1 cellular context compared by ENCODE assay signal in the genomic region with DNA sequence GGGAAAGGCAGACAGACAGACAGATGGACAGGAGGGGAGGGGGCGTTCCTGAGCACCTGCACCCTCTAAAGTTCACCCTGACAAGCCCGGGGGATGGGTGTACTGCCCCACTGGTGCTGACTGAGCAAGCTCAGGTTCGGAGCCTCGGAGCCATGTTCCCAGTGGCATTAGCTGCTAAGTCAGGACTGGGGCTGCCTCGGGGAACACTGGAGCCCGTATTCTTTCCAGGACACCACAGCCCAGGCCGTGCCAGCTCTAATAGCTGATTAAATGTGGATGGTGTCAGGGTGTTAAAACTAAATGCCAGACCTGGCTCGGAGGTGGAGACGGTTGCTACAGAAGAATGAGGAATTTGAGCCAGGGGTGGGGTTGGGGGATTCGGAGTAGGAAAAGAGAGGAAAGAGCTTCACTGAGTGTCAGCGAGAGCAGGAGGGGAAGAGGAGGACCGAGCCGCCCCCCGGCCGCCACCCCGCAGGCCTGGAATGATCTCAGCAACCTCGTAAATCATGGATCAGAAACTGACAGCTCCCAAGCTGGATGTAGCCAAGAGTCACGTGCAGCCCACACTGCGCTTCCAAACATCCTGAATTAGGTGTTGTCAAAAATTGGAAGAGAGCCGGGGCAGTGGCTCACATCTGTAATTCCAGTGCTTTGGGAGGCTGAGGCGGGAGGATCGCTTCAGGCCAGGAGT.
A peak's percentile ranks its signal among the peaks of the same experiment; 100 is the strongest.
TF ChIP-seq lines count a peak whose summit lies in the region.

No MANE protein-coding gene starts in this region.

TF ChIP-seq in K562, 482 proteins besides CTCF, POLR2A, EP300 and RAD21:
- TF ChIP-seq ZNF551 (CRISPR knock-in tag; IDR thresholded peaks at IDR 0.05) = no peak
- TF ChIP-seq TAF1 (IDR thresholded peaks at IDR 0.05; ENCODE audit: control insufficient read depth, extremely low read depth, insufficient read depth, low read length, severe bottlenecking) = no peak
- TF ChIP-seq FOXJ2 (tag; IDR thresholded peaks at IDR 0.05) = no peak
- TF ChIP-seq, protein P1, sequence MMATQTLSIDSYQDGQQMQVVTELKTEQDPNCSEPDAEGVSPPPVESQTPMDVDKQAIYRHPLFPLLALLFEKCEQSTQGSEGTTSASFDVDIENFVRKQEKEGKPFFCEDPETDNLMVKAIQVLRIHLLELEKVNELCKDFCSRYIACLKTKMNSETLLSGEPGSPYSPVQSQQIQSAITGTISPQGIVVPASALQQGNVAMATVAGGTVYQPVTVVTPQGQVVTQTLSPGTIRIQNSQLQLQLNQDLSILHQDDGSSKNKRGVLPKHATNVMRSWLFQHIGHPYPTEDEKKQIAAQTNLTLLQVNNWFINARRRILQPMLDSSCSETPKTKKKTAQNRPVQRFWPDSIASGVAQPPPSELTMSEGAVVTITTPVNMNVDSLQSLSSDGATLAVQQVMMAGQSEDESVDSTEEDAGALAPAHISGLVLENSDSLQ (IDR thresholded peaks at IDR 0.05) = peak; percentile 69
- no peak for TF ChIP-seq RBBP5 (IDR thresholded peaks at IDR 0.05; ENCODE audit: borderline replicate concordance, insufficient read depth, low read length, poor library complexity, severe bottlenecking)
- TF ChIP-seq, protein P2, sequence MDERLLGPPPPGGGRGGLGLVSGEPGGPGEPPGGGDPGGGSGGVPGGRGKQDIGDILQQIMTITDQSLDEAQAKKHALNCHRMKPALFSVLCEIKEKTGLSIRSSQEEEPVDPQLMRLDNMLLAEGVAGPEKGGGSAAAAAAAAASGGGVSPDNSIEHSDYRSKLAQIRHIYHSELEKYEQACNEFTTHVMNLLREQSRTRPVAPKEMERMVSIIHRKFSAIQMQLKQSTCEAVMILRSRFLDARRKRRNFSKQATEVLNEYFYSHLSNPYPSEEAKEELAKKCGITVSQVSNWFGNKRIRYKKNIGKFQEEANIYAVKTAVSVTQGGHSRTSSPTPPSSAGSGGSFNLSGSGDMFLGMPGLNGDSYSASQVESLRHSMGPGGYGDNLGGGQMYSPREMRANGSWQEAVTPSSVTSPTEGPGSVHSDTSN (CRISPR knock-in tag; IDR thresholded peaks at IDR 0.05; ENCODE audit: low read depth) = no peak
- TF ChIP-seq, protein P2 (tag; conservative IDR thresholded peaks at IDR 0.05; ENCODE audit: low read depth) = peak; percentile 41; the same call in 1 of the 2 replicates
- no peak for TF ChIP-seq ZNF143 (CRISPR knock-in tag; IDR thresholded peaks at IDR 0.05)
- TF ChIP-seq MEIS2 (IDR thresholded peaks at IDR 0.05; ENCODE audit: partially characterized antibody) = peak; percentile 66
